ENCODE assay signal across 27 cellular contexts in genomic region chr2:31251851-31252250, GRCh38. TPM values are rescaled to one million over a fixed set of nuclear protein-coding genes. Genes with fewer than 3 reads are reported as not detected.
"Had no signal": no experiment of that assay in that cellular context is flagged by ENCODE, and none has a peak within 500 bp of the region (broad histone marks: within the 10 kb centered on the region; RNA-seq: fewer than 3 reads in every experiment).

No MANE protein-coding gene starts in this region.

- FAIRE-seq: colon, kidney had no signal

- ATAC-seq: effector memory CD8-positive, alpha-beta T cell; gastroesophageal sphincter; left cardiac atrium; lower lobe of right lung; stimulated activated naive CD8-positive, alpha-beta T cell treated with anti-CD3 and anti-CD28 coated beads, Interleukin-15, Interleukin-2, amounts not matched to agents 100 U/mL and 50 U/mL, for 24 hours had no signal

- H3K36me3 ChIP-seq: sigmoid colon, thyroid gland, uterus had no signal

- H3K4me1 ChIP-seq: gastroesophageal sphincter, lower lobe of right lung, psoas muscle, sigmoid colon, thyroid gland, uterus had no signal

- H3K27me3 Mint-ChIP-seq: dendritic cell treated with granulocyte-macrophage colony-stimulating factor and Interleukin-4, amounts not matched to agents 40 ng/mL and 50 ng/mL, for 4 days; effector memory CD8-positive, alpha-beta T cell had no signal

- H3K4me3 ChIP-seq: esophagus muscularis mucosa, gastroesophageal sphincter, left ventricle myocardium inferior, lower lobe of right lung, psoas muscle, sigmoid colon, skin epidermis, suprapubic skin, thyroid gland, upper lobe of left lung, uterus had no signal

- H3K9me3 ChIP-seq: esophagus muscularis mucosa, gastroesophageal sphincter, left ventricle myocardium inferior, lower lobe of right lung, psoas muscle, sigmoid colon, suprapubic skin, thyroid gland, upper lobe of left lung, uterus had no signal

- H3K4me3 Mint-ChIP-seq: dendritic cell treated with granulocyte-macrophage colony-stimulating factor and Interleukin-4, amounts not matched to agents 40 ng/mL and 50 ng/mL, for 4 days; effector memory CD8-positive, alpha-beta T cell; immature natural killer cell; nephron had no signal

- H3K9me3 Mint-ChIP-seq: dendritic cell treated with granulocyte-macrophage colony-stimulating factor and Interleukin-4, amounts not matched to agents 40 ng/mL and 50 ng/mL, for 4 days; effector memory CD8-positive, alpha-beta T cell; immature natural killer cell; nephron had no signal

- H3K27me3 ChIP-seq: esophagus muscularis mucosa, gastroesophageal sphincter, sigmoid colon, suprapubic skin, thyroid gland, upper lobe of left lung, uterus had no signal

- DNase-seq: effector memory CD8-positive, alpha-beta T cell; foreskin fibroblast; glutamatergic neuron; immature natural killer cell; kidney; left cardiac atrium; left ventricle myocardium inferior; lower lobe of right lung; mesenchymal stem cell; midbrain; occipital lobe; psoas muscle; retina; sigmoid colon; stimulated activated CD4-positive, alpha-beta T cell treated with anti-CD3 and anti-CD28 coated beads, Interleukin-12 subunit alpha, Interleukin-12 subunit beta, amount 100 ng/mL, for 4 hours; stimulated activated naive CD8-positive, alpha-beta T cell treated with anti-CD3 and anti-CD28 coated beads, Interleukin-15, Interleukin-2, amounts not matched to agents 100 U/mL and 50 U/mL, for 24 hours; thyroid gland; upper lobe of left lung; uterus had no signal

- H3K27ac Mint-ChIP-seq: dendritic cell treated with granulocyte-macrophage colony-stimulating factor and Interleukin-4, amounts not matched to agents 40 ng/mL and 50 ng/mL, for 4 days; effector memory CD8-positive, alpha-beta T cell; immature natural killer cell; nephron had no signal

- H3K27ac ChIP-seq: epithelial cell of prostate, esophagus muscularis mucosa, gastroesophageal sphincter, lower lobe of right lung, psoas muscle, sigmoid colon, suprapubic skin, thyroid gland, upper lobe of left lung, uterus had no signal

RNA-seq across cellular contexts. Expression of gene CAPN14, which starts 34.5 kb away (rescaled TPM):
- polyA plus RNA-seq: immature natural killer cell had no signal
